1 cellular context compared by ENCODE assay signal in genomic region chr19:45798995-45799517, GRCh38.
TF ChIP-seq lines count a peak whose summit lies in the region.

No MANE protein-coding gene starts in this region.

TF ChIP-seq in HepG2, 621 proteins besides CTCF, POLR2A, EP300 and RAD21:
- peak; percentile 44 for TF ChIP-seq PATZ1 (CRISPR knock-in tag; IDR thresholded peaks at IDR 0.05)
- TF ChIP-seq SALL1 (CRISPR knock-in tag; IDR thresholded peaks at IDR 0.05): peak; percentile 28; the same call in 1 of the 2 replicates
- TF ChIP-seq ZSCAN12 (CRISPR knock-in tag; IDR thresholded peaks at IDR 0.05): no peak
- TF ChIP-seq ZNF598 (CRISPR knock-in tag; IDR thresholded peaks at IDR 0.05; ENCODE audit: borderline replicate concordance): 0 out of 2 replicates have a peak, but pooled peaks have one; percentile 52
- peak; percentile 64 for TF ChIP-seq STAG1 (CRISPR knock-in tag; IDR thresholded peaks at IDR 0.05)
- peak; percentile 30 for TF ChIP-seq ZNF883 (CRISPR knock-in tag; IDR thresholded peaks at IDR 0.05; ENCODE audit: not compliant biosample characterization)
- TF ChIP-seq IRX3 (CRISPR knock-in tag; IDR thresholded peaks at IDR 0.05; ENCODE audit: borderline replicate concordance, low read depth): no peak
- no peak for TF ChIP-seq FOSL2 (CRISPR knock-in tag; IDR thresholded peaks at IDR 0.05)
- TF ChIP-seq TEF (CRISPR knock-in tag; IDR thresholded peaks at IDR 0.05): no peak
- TF ChIP-seq BRF2 (CRISPR knock-in tag; IDR thresholded peaks at IDR 0.05): no peak
- TF ChIP-seq ZBTB7A (CRISPR knock-in tag; IDR thresholded peaks at IDR 0.05): no peak
- TF ChIP-seq GATAD2A (CRISPR knock-in tag; IDR thresholded peaks at IDR 0.05): 0 out of 2 replicates have a peak, but pooled peaks have one; percentile 39
- TF ChIP-seq FOXK2 (IDR thresholded peaks at IDR 0.05): no peak
- TF ChIP-seq FOXC1 (CRISPR knock-in tag; IDR thresholded peaks at IDR 0.05; ENCODE audit: borderline replicate concordance): no peak
- TF ChIP-seq ZNF687 (CRISPR knock-in tag; IDR thresholded peaks at IDR 0.05): peak; percentile 43
- 0 out of 2 replicates have a peak, but pooled peaks have one; percentile 9 for TF ChIP-seq MXD3 (CRISPR knock-in tag; IDR thresholded peaks at IDR 0.05)
- no peak for TF ChIP-seq RNF2 (conservative IDR thresholded peaks at IDR 0.05; ENCODE audit: low read depth)
- no peak for TF ChIP-seq IKZF4 (CRISPR knock-in tag; IDR thresholded peaks at IDR 0.05; ENCODE audit: borderline replicate concordance, low read depth, not compliant biosample characterization)
- TF ChIP-seq ZNF274 (CRISPR knock-in tag; IDR thresholded peaks at IDR 0.05): 0 out of 2 replicates have a peak, but pooled peaks have one; percentile 40
- TF ChIP-seq SP4 (CRISPR knock-in tag; IDR thresholded peaks at IDR 0.05): no peak
- TF ChIP-seq ZNF607 (CRISPR knock-in tag; IDR thresholded peaks at IDR 0.05; ENCODE audit: borderline replicate concordance): 0 out of 2 replicates have a peak, but pooled peaks have one; percentile 35
- TF ChIP-seq BORCS8-MEF2B (CRISPR knock-in tag; IDR thresholded peaks at IDR 0.05): no peak
- no peak for TF ChIP-seq PHF5A (CRISPR knock-in tag; IDR thresholded peaks at IDR 0.05; ENCODE audit: low read depth, unreplicated experiment)
- no peak for TF ChIP-seq ZBTB26 (CRISPR knock-in tag; IDR thresholded peaks at IDR 0.05; ENCODE audit: borderline replicate concordance)
- TF ChIP-seq SIX1 (CRISPR knock-in tag; IDR thresholded peaks at IDR 0.05; ENCODE audit: borderline replicate concordance): no peak
- TF ChIP-seq RXRB (CRISPR knock-in tag; IDR thresholded peaks at IDR 0.05; ENCODE audit: borderline replicate concordance): no peak
- peak; percentile 71; the same call in 1 of the 2 replicates for TF ChIP-seq ZBTB7B (CRISPR knock-in tag; IDR thresholded peaks at IDR 0.05)
- TF ChIP-seq SMC3 (IDR thresholded peaks at IDR 0.05; ENCODE audit: low read length): peak; percentile 49; the same call in 1 of the 2 replicates
- TF ChIP-seq MYC (CRISPR knock-in tag; IDR thresholded peaks at IDR 0.05; ENCODE audit: borderline replicate concordance): no peak; the same call in 1 of the 2 replicates
- TF ChIP-seq MED1 (CRISPR knock-in tag; IDR thresholded peaks at IDR 0.05): 0 out of 2 replicates have a peak, but pooled peaks have one; percentile 18
- peak; percentile 42; the same call in 1 of the 2 replicates for TF ChIP-seq ZNF121 (CRISPR knock-in tag; IDR thresholded peaks at IDR 0.05)
- TF ChIP-seq HES4 (CRISPR knock-in tag; IDR thresholded peaks at IDR 0.05; ENCODE audit: borderline replicate concordance): no peak
- TF ChIP-seq BCL3 (CRISPR knock-in tag; IDR thresholded peaks at IDR 0.05): 0 out of 2 replicates have a peak, but pooled peaks have one; percentile 33
- no peak for TF ChIP-seq HDAC2 (CRISPR knock-in tag; IDR thresholded peaks at IDR 0.05)
- TF ChIP-seq SAP130 (CRISPR knock-in tag; IDR thresholded peaks at IDR 0.05; ENCODE audit: low read depth): peak; percentile 44
- no peak for TF ChIP-seq ZNF850 (CRISPR knock-in tag; conservative IDR thresholded peaks at IDR 0.05)
- TF ChIP-seq ARID3A (IDR thresholded peaks at IDR 0.05; ENCODE audit: low read depth, low read length): peak; percentile 30; the same call in 1 of the 2 replicates
- no peak for TF ChIP-seq ZNF337 (CRISPR knock-in tag; IDR thresholded peaks at IDR 0.05; ENCODE audit: borderline replicate concordance, low read depth)
- 0 out of 2 replicates have a peak, but pooled peaks have one; percentile 44 for TF ChIP-seq ZNF263 (CRISPR knock-in tag; IDR thresholded peaks at IDR 0.05)
- no peak for TF ChIP-seq BHLHE40 (IDR thresholded peaks at IDR 0.05; ENCODE audit: low read length)
- TF ChIP-seq POGZ (CRISPR knock-in tag; IDR thresholded peaks at IDR 0.05): no peak
- 0 out of 2 replicates have a peak, but pooled peaks have one; percentile 20 for TF ChIP-seq IRF2 (CRISPR knock-in tag; IDR thresholded peaks at IDR 0.05)
- TF ChIP-seq KMT2A (CRISPR knock-in tag; IDR thresholded peaks at IDR 0.05): no peak
- TF ChIP-seq SOX6 (IDR thresholded peaks at IDR 0.05): no peak
- TF ChIP-seq SOX6 (CRISPR knock-in tag; IDR thresholded peaks at IDR 0.05): no peak
